Comparison of ENCODE assay signal across 26 cellular contexts in the genomic region with DNA sequence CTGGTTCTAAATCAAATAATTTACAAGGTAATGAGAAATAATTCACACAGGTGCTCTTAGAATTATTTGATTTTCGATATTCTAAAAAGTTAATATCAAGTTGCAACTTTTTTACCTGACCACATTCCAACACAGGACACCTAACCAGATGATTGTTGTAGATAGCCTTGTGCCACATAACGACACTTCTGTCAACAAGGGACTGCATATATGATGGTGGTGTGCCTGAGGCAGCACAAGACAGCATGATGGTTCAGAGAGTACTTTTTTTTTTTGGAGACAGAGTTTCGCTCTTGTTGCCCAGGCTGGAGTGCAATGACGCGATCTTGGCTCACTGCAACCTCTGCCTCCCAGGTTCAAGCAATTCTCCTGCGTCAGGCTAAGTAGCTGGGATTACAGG.
"Had no signal": no experiment of that assay in that cellular context is flagged by ENCODE, and none has a peak within 500 bp of the region (broad histone marks: within the 10 kb centered on the region; RNA-seq: fewer than 3 reads in every experiment).

No MANE protein-coding gene starts in this region.

- ATAC-seq: activated CD4-positive, alpha-beta T cell treated with anti-CD3 and anti-CD28 coated beads for 36 hours; activated T-helper 17 cell treated with anti-CD3 and anti-CD28 coated beads, Interleukin-2, amount 50 U/mL, for 72 hours; Panc1; Right ventricle myocardium inferior had no signal

- H3K9ac ChIP-seq: SK-N-SH had no signal

- H3K36me3 ChIP-seq: SJCRH30 had no signal

- H3K9me3 Mint-ChIP-seq: activated CD4-positive, alpha-beta memory T cell treated with anti-CD3 and anti-CD28 coated beads, Interleukin-2, amount 10 ng/mL, durations not matched to agents 7 days and 5 days; activated naive CD4-positive, alpha-beta T cell treated with anti-CD3 and anti-CD28 coated beads for 36 hours; activated T-helper 17 cell treated with anti-CD3 and anti-CD28 coated beads, Interleukin-2, amount 50 U/mL, for 72 hours; brain had no signal

- H3K36me3 Mint-ChIP-seq: activated naive CD8-positive, alpha-beta T cell; brain had no signal

- H3K4me1 Mint-ChIP-seq: activated T-helper 17 cell treated with anti-CD3 and anti-CD28 coated beads, Interleukin-2, amount 50 U/mL, for 72 hours had no signal

- DNase-seq: activated CD4-positive, alpha-beta memory T cell treated with anti-CD3 and anti-CD28 coated beads, Interleukin-2, amount 10 ng/mL, durations not matched to agents 7 days and 5 days; activated CD4-positive, alpha-beta T cell treated with anti-CD3 and anti-CD28 coated beads for 36 hours; activated CD4-positive, alpha-beta T cell treated with anti-CD3 and anti-CD28 coated beads, Interleukin-2, amount 50 U/mL, for 1 hour; activated gamma-delta T cell; activated naive CD4-positive, alpha-beta T cell treated with anti-CD3 and anti-CD28 coated beads for 36 hours; activated T-cell treated with anti-CD3 and anti-CD28 coated beads for 4 hours; activated T-cell treated with anti-CD3 and anti-CD28 coated beads, Interleukin-2, amount 50 U/mL, for 48 hours; amygdala; Kasumi-1; KBM-7; NCI-H187 treated with DMSO at 0.1 percent for 48 hours; NCI-H2171; NCI-H226; NCI-H526; NCI-H82; OCI-M1; RPMI8226; SJCRH30; SK-N-SH; T-helper 1 cell had no signal

- H3K4me3 ChIP-seq: SJCRH30 had no signal

- H3K27ac Mint-ChIP-seq: activated CD4-positive, alpha-beta memory T cell treated with anti-CD3 and anti-CD28 coated beads, Interleukin-2, amount 10 ng/mL, durations not matched to agents 7 days and 5 days; activated CD4-positive, alpha-beta T cell treated with anti-CD3 and anti-CD28 coated beads for 36 hours; activated naive CD4-positive, alpha-beta T cell treated with anti-CD3 and anti-CD28 coated beads for 36 hours; activated naive CD8-positive, alpha-beta T cell; activated T-helper 17 cell treated with anti-CD3 and anti-CD28 coated beads, Interleukin-2, amount 50 U/mL, for 72 hours; brain had no signal

- H3K4me2 ChIP-seq: SK-N-SH had no signal

- H3K9me2 ChIP-seq: SK-N-SH had no signal

- H3K27ac ChIP-seq: SJCRH30, VCaP had no signal

- H3K27me3 ChIP-seq: SJCRH30 had no signal

- H3K4me3 Mint-ChIP-seq: activated CD4-positive, alpha-beta memory T cell treated with anti-CD3 and anti-CD28 coated beads, Interleukin-2, amount 10 ng/mL, durations not matched to agents 7 days and 5 days; activated CD4-positive, alpha-beta T cell treated with anti-CD3 and anti-CD28 coated beads for 36 hours; activated naive CD4-positive, alpha-beta T cell treated with anti-CD3 and anti-CD28 coated beads for 36 hours; activated naive CD8-positive, alpha-beta T cell; activated T-helper 17 cell treated with anti-CD3 and anti-CD28 coated beads, Interleukin-2, amount 50 U/mL, for 72 hours had no signal

- H3K9me3 ChIP-seq: SJCRH30, SK-N-SH had no signal
